18 cellular contexts compared by ENCODE assay signal in the genomic region with DNA sequence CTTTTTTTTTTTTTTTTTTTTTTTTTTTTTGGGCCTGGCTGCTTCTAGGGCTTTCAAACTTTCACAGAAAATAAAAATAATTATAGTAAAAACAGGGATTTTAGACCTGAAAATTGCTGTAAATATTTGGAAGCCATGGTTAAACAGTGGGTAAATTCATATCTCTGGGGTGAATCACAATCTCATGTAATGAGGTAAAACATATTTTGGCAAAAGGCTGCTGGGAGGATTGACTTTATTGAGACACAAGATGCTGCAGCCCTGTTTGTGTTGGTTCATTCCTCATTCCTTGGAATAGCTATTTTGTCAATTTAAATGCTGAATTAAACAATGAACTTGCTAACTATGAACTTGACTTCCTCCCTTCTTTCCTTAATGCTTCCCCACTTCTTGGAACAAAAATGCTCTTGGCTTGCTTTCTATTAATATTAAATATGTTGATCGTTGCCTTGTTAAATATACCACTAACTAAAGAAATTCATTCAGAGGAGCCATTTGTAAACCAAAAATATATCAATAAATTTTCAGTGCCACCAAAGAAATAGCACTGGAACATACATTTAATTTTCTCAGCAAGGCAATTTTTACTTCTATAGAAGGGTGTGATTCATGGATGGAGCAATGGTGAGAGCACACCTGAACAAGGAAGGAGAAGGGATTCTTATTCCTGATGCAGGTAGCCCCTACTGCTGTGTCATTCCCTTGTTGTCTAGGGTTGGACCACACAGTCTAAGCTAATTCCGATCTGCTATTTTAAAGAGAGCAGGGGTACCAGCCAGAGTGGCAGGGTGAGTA. TPM values are rescaled to one million over a fixed set of nuclear protein-coding genes. Genes with fewer than 3 reads are reported as not detected.
DNase-seq lines count a peak whose midpoint lies in the region; FAIRE-seq and TF ChIP-seq lines count a peak whose summit lies in the region.
"Had no signal": no experiment of that assay in that cellular context is flagged by ENCODE, and none has a peak within 500 bp of the region (broad histone marks: within the 10 kb centered on the region; RNA-seq: fewer than 3 reads in every experiment).

No MANE protein-coding gene starts in this region.

- H3K9ac ChIP-seq in adipocyte (ENCODE audit: low read length): no peak overlapping the region
- H3K9ac ChIP-seq in kidney (ENCODE audit: low read length in 2 of 2): no peak overlapping the region
- H3K9ac ChIP-seq: BLaER1 had no signal

- intact Hi-C loops in kidney (cut with DNase I): no loop called here

- H3K27ac ChIP-seq in kidney (ENCODE audit: low read depth in 2 of 2, low read length in 2 of 2): no peak overlapping the region
- H3K27ac ChIP-seq: BLaER1, RWPE1 had no signal

- POLR2A ChIA-PET in activated CD4-positive, alpha-beta T cell treated with anti-CD3 and anti-CD28 coated beads, Interleukin-2, amount 10 ng/mL, durations not matched to agents 7 days and 5 days (lab: Charles Lee): no interaction called here

- H3K4me1 ChIP-seq in adipocyte (ENCODE audit: control insufficient read depth, insufficient read depth, low read length): no peaks in the 10 kb centered on the region
- no peaks in the 10 kb centered on the region for H3K4me1 ChIP-seq in kidney (ENCODE audit: control insufficient read depth in 1 of 2, insufficient read depth in 1 of 2, low read depth in 1 of 2, low read length in 2 of 2)
- H3K4me1 ChIP-seq: BLaER1 had no signal

- H3K4me3 ChIP-seq in adipocyte (ENCODE audit: low read length): no peak overlapping the region
- H3K4me3 ChIP-seq in fibroblast of mammary gland (ENCODE audit: control insufficient read depth, low read depth, low read length): no peak overlapping the region
- H3K4me3 ChIP-seq in kidney (ENCODE audit: low read length in 2 of 2): no peak overlapping the region
- H3K4me3 ChIP-seq: BLaER1 had no signal

- H3K27me3 ChIP-seq in adipocyte (replicated peaks; ENCODE audit: control insufficient read depth, insufficient read depth, low read length): no peaks in the 10 kb centered on the region
- H3K27me3 ChIP-seq: BLaER1 had no signal

- no peak for FAIRE-seq in kidney (lab: Jason Lieb, UNC)
- FAIRE-seq: HepG2 had no signal

- CTCF ChIA-PET in activated CD4-positive, alpha-beta T cell treated with anti-CD3 and anti-CD28 coated beads, Interleukin-2, amount 10 ng/mL, durations not matched to agents 7 days and 5 days (lab: Charles Lee): interaction anchor here (0.5 to 1.6 kb wide), 3 partner anchors 10 to 1905 kb away, joined by 3 to 4 read pairs (median 4); no protein-coding TSS in a partner anchor

- DNase-seq in activated naive CD8-positive, alpha-beta T cell treated with anti-CD3 and anti-CD28 coated beads for 36 hours: no peak
- peak; percentile 8 for DNase-seq in adipocyte (ENCODE audit: low read depth)
- peak; percentile 15 for DNase-seq in fibroblast of mammary gland (ENCODE audit: low read depth)
- no peak for DNase-seq in GM19238 (ENCODE audit: insufficient read length, low spot score)
- DNase-seq in kidney: no peak
- no peak for DNase-seq in activated CD4-positive, alpha-beta T cell treated with anti-CD3 and anti-CD28 coated beads, Interleukin-2, amount 10 ng/mL, durations not matched to agents 7 days and 5 days
- no peak for DNase-seq in HPDE6-E6E7 (ENCODE audit: extremely low spot score)
- DNase-seq: 8988T; CD8-positive, alpha-beta T cell; HCEC 1CT; NCI-H1092; NCI-H146; NCI-H2081; NCI-H748 treated with DMSO at 0.1 percent for 48 hours had no signal

- peaks cover 18% of the 10 kb centered on the region for H3K9me3 Mint-ChIP-seq in activated naive CD8-positive, alpha-beta T cell (ENCODE audit: low read depth)
- H3K9me3 Mint-ChIP-seq in activated naive CD8-positive, alpha-beta T cell treated with anti-CD3 and anti-CD28 coated beads for 36 hours: peaks cover 30% of the 10 kb centered on the region
- H3K9me3 Mint-ChIP-seq in activated CD4-positive, alpha-beta T cell treated with anti-CD3 and anti-CD28 coated beads, Interleukin-2, amount 10 ng/mL, durations not matched to agents 7 days and 5 days: peaks cover 29% of the 10 kb centered on the region

- no peaks in the 10 kb centered on the region for H3K27me3 Mint-ChIP-seq in activated naive CD8-positive, alpha-beta T cell
- no peaks in the 10 kb centered on the region for H3K27me3 Mint-ChIP-seq in activated naive CD8-positive, alpha-beta T cell treated with anti-CD3 and anti-CD28 coated beads for 36 hours
- no peaks in the 10 kb centered on the region for H3K27me3 Mint-ChIP-seq in activated CD4-positive, alpha-beta T cell treated with anti-CD3 and anti-CD28 coated beads, Interleukin-2, amount 10 ng/mL, durations not matched to agents 7 days and 5 days

- no peak for TF ChIP-seq CTCF in fibroblast of mammary gland (conservative IDR thresholded peaks at IDR 0.05; ENCODE audit: control insufficient read depth, insufficient read depth, low read depth, low read length)
- TF ChIP-seq CTCF in kidney (IDR thresholded peaks at IDR 0.05; ENCODE audit: borderline replicate concordance, extremely low read depth, insufficient read depth): no peak

- H3K36me3 Mint-ChIP-seq in activated naive CD8-positive, alpha-beta T cell: peaks cover 45% of the 10 kb centered on the region
- H3K36me3 Mint-ChIP-seq in activated naive CD8-positive, alpha-beta T cell treated with anti-CD3 and anti-CD28 coated beads for 36 hours: peaks cover 67% of the 10 kb centered on the region
- peaks cover 57% of the 10 kb centered on the region for H3K36me3 Mint-ChIP-seq in activated CD4-positive, alpha-beta T cell treated with anti-CD3 and anti-CD28 coated beads, Interleukin-2, amount 10 ng/mL, durations not matched to agents 7 days and 5 days (ENCODE audit: low read depth)

- peaks cover 5% of the 10 kb centered on the region for H3K36me3 ChIP-seq in adipocyte (ENCODE audit: control insufficient read depth, insufficient read depth, low read length, severe bottlenecking)
- no peaks in the 10 kb centered on the region for H3K36me3 ChIP-seq in kidney (ENCODE audit: control insufficient read depth in 1 of 2, insufficient read depth in 2 of 2, low read length in 2 of 2)

- peaks cover 19% of the 10 kb centered on the region for H3K4me1 Mint-ChIP-seq in activated naive CD8-positive, alpha-beta T cell (ENCODE audit: low read depth)
- H3K4me1 Mint-ChIP-seq in activated naive CD8-positive, alpha-beta T cell treated with anti-CD3 and anti-CD28 coated beads for 36 hours: peaks cover 18% of the 10 kb centered on the region
- no peaks in the 10 kb centered on the region for H3K4me1 Mint-ChIP-seq in activated CD4-positive, alpha-beta T cell treated with anti-CD3 and anti-CD28 coated beads, Interleukin-2, amount 10 ng/mL, durations not matched to agents 7 days and 5 days

- H3K9me3 ChIP-seq in adipocyte (ENCODE audit: control insufficient read depth, low read length): peaks cover 9% of the 10 kb centered on the region
- peaks cover 0 to 10% of the 10 kb centered on the region in 2 donors for H3K9me3 ChIP-seq in kidney (ENCODE audit: control insufficient read depth in 1 of 2, low read length in 2 of 2)

- no peak overlapping the region for H3K27ac Mint-ChIP-seq in activated naive CD8-positive, alpha-beta T cell
- H3K27ac Mint-ChIP-seq in activated naive CD8-positive, alpha-beta T cell treated with anti-CD3 and anti-CD28 coated beads for 36 hours: no peak overlapping the region
- H3K27ac Mint-ChIP-seq in activated CD4-positive, alpha-beta T cell treated with anti-CD3 and anti-CD28 coated beads, Interleukin-2, amount 10 ng/mL, durations not matched to agents 7 days and 5 days: no peak overlapping the region
- H3K27ac Mint-ChIP-seq: CD8-positive, alpha-beta T cell had no signal

- H3K4me3 Mint-ChIP-seq in activated naive CD8-positive, alpha-beta T cell: peak overlapping the region; percentile 15
- no peak overlapping the region for H3K4me3 Mint-ChIP-seq in activated naive CD8-positive, alpha-beta T cell treated with anti-CD3 and anti-CD28 coated beads for 36 hours
- H3K4me3 Mint-ChIP-seq in activated CD4-positive, alpha-beta T cell treated with anti-CD3 and anti-CD28 coated beads, Interleukin-2, amount 10 ng/mL, durations not matched to agents 7 days and 5 days: no peak overlapping the region
- H3K4me3 Mint-ChIP-seq: CD8-positive, alpha-beta T cell had no signal

RNA-seq across cellular contexts. Expression of a gene that starts 24.6 kb away (rescaled TPM):
- 10 to 100 TPM; 86.0 to 87.4 TPM for total RNA-seq in activated naive CD8-positive, alpha-beta T cell treated with anti-CD3 and anti-CD28 coated beads for 36 hours
- total RNA-seq in kidney: 30.7 TPM
- 17.7 TPM for polyA plus RNA-seq in kidney (ENCODE audit: insufficient read depth, low read depth, low replicate concordance)
- total RNA-seq in activated CD4-positive, alpha-beta T cell treated with anti-CD3 and anti-CD28 coated beads, Interleukin-2, amount 10 ng/mL, durations not matched to agents 7 days and 5 days: 10 to 100 TPM; 40.7 to 42.5 TPM

Comparison
In these comparisons a context has a peak if more than half of its experiments do, and no peak if none do; other contexts are left out.
1. DNase-seq: peak in adipocyte (single experiment) and fibroblast of mammary gland (single experiment); none in activated naive CD8-positive, alpha-beta T cell treated with anti-CD3 and anti-CD28 coated beads for 36 hours (single experiment), GM19238 (single experiment), kidney (single experiment), activated CD4-positive, alpha-beta T cell treated with anti-CD3 and anti-CD28 coated beads, Interleukin-2, amount 10 ng/mL, durations not matched to agents 7 days and 5 days (single experiment) and HPDE6-E6E7 (single experiment).